ENCODE assay signal across 12 cellular contexts in the genomic region with DNA sequence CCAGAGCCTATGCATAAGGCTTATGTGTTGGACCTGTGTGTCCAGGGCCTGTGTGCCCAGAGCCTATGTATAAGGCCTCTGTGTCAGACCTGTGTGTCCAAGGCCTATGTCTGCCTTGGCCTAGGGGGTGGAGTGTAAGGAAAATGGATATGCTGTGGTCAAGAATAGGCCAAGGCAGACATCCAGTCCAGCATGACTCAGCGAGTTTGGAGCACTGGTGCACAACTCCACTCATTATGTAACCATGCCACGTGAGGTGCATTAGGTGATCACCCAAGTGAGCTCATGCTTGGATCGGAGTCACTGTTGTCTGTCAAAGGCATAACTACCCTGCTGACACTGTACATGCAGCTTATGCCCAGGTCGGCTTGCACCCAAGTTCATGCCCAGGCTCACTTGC.
DNase-seq lines count a peak whose midpoint lies in the region; ATAC-seq and TF ChIP-seq lines count a peak whose summit lies in the region.
"Had no signal": no experiment of that assay in that cellular context is flagged by ENCODE, and none has a peak within 500 bp of the region (broad histone marks: within the 10 kb centered on the region; RNA-seq: fewer than 3 reads in every experiment).

No MANE protein-coding gene starts in this region.

- H2AK5ac ChIP-seq in mesendoderm (ENCODE audit: low read length): no peak overlapping the region

- H3K9ac ChIP-seq in endodermal cell (ENCODE audit: extremely low read depth, low read length, poor library complexity, severe bottlenecking): no peak overlapping the region
- no peak overlapping the region for H3K9ac ChIP-seq in mesendoderm (ENCODE audit: low read length)

- 94 to 95% methylated on average over 2 to 4 of the region's 4 CpGs for WGBS in endodermal cell (ENCODE audit: insufficient coverage in 1 of 2, insufficient read length in 1 of 2), 2 experiments
- WGBS in mesendoderm (ENCODE audit: extremely low coverage, insufficient coverage, low lambda C conversion rate): no CpG with 5 or more reads among the region's 4 CpGs

- DNase-seq in AG10803 (ENCODE audit: low read depth): peak; percentile 73
- peak; percentile 91 for DNase-seq in MG63
- no peak for DNase-seq in endodermal cell
- no peak for DNase-seq in mesendoderm
- DNase-seq in activated T-cell treated with anti-CD3 and anti-CD28 coated beads, Interleukin-2, amount 50 U/mL, for 72 hours: no peak
- DNase-seq in HAP-1 (ENCODE audit: low spot score in 2 of 2): no peak
- DNase-seq: activated CD8-positive, alpha-beta memory T cell treated with anti-CD3 and anti-CD28 coated beads, Interleukin-2, amount 50 U/mL, for 4 hours; CD4-positive, alpha-beta memory T cell; NCI-H82 had no signal

- H3K4me1 ChIP-seq in endodermal cell (ENCODE audit: control insufficient read depth, insufficient read depth, low read length) (peaks cover 3% of the 10 kb centered on the region), mesendoderm (ENCODE audit: control insufficient read depth, low read depth, low read length) (no peaks in the 10 kb centered on the region), HAP-1 (peaks cover 5% of the 10 kb centered on the region; the same call in 1 of the 2 replicates)

- H3K9me3 Mint-ChIP-seq in endodermal cell: peaks cover 10% of the 10 kb centered on the region
- H3K9me3 Mint-ChIP-seq in activated T-cell treated with anti-CD3 and anti-CD28 coated beads, Interleukin-2, amount 50 U/mL, for 72 hours: peaks cover 0 to 4% of the 10 kb centered on the region in 2 donors
- H3K9me3 Mint-ChIP-seq: stimulated activated naive CD8-positive, alpha-beta T cell treated with anti-CD3 and anti-CD28 coated beads, Interleukin-15, Interleukin-2, amounts not matched to agents 100 ng/mL and 50 ng/mL, for 24 hours had no signal

- no peak overlapping the region for H2BK120ac ChIP-seq in mesendoderm (ENCODE audit: low read depth, low read length)

- H3K27ac ChIP-seq in endodermal cell (ENCODE audit: low read depth, low read length) (no peak overlapping the region), mesendoderm (ENCODE audit: low read depth, low read length) (no peak overlapping the region)

- no peak overlapping the region for H3K18ac ChIP-seq in mesendoderm (ENCODE audit: low read length)

- peaks cover 16% of the 10 kb centered on the region for H3K36me3 Mint-ChIP-seq in endodermal cell (ENCODE audit: low read depth)
- no peaks in the 10 kb centered on the region for H3K36me3 Mint-ChIP-seq in activated T-cell treated with anti-CD3 and anti-CD28 coated beads, Interleukin-2, amount 50 U/mL, for 72 hours (ENCODE audit: insufficient read depth in 2 of 2)
- H3K36me3 Mint-ChIP-seq: CD4-positive, alpha-beta memory T cell had no signal

- no peaks in the 10 kb centered on the region for H3K27me3 ChIP-seq in MG63
- no peaks in the 10 kb centered on the region for H3K27me3 ChIP-seq in endodermal cell (ENCODE audit: control insufficient read depth, insufficient read depth, low read length, poor library complexity, severe bottlenecking)
- no peaks in the 10 kb centered on the region for H3K27me3 ChIP-seq in mesendoderm (ENCODE audit: insufficient read depth, low read length, poor library complexity)
- H3K27me3 ChIP-seq in HAP-1 (ENCODE audit: low read depth): no peaks in the 10 kb centered on the region

- H3K27me3 Mint-ChIP-seq in endodermal cell (ENCODE audit: insufficient read depth): no peaks in the 10 kb centered on the region
- H3K27me3 Mint-ChIP-seq in activated T-cell treated with anti-CD3 and anti-CD28 coated beads, Interleukin-2, amount 50 U/mL, for 72 hours (ENCODE audit: low read depth): no peaks in the 10 kb centered on the region
- H3K27me3 Mint-ChIP-seq: CD4-positive, alpha-beta memory T cell; stimulated activated naive CD8-positive, alpha-beta T cell treated with anti-CD3 and anti-CD28 coated beads, Interleukin-15, Interleukin-2, amounts not matched to agents 100 ng/mL and 50 ng/mL, for 24 hours had no signal

- H3K9me3 ChIP-seq in MG63 (no peaks in the 10 kb centered on the region), endodermal cell (ENCODE audit: control insufficient read depth, low read length) (peaks cover 10% of the 10 kb centered on the region), HAP-1 (no peaks in the 10 kb centered on the region)

- H3K56ac ChIP-seq in mesendoderm (ENCODE audit: low read length): no peak overlapping the region

- H4K8ac ChIP-seq in mesendoderm (ENCODE audit: low read depth, low read length): no peak overlapping the region

- H2BK5ac ChIP-seq in mesendoderm (ENCODE audit: low read length): peak overlapping the region; percentile 28

- H3K23ac ChIP-seq in mesendoderm (ENCODE audit: low read length): peak overlapping the region; percentile 71

- TF ChIP-seq CTCF in AG10803 (conservative IDR thresholded peaks at IDR 0.05; ENCODE audit: low read length): no peak
- TF ChIP-seq CTCF in endodermal cell (conservative IDR thresholded peaks at IDR 0.05): no peak

- H3K36me3 ChIP-seq in MG63 (no peaks in the 10 kb centered on the region), endodermal cell (ENCODE audit: control insufficient read depth, insufficient read depth, low read length) (no peaks in the 10 kb centered on the region), mesendoderm (ENCODE audit: control insufficient read depth, insufficient read depth, low read length) (no peaks in the 10 kb centered on the region), HAP-1 (replicated peaks) (no peaks in the 10 kb centered on the region)

- H2BK15ac ChIP-seq in mesendoderm (replicated peaks; ENCODE audit: low read depth): no peak overlapping the region

- H3K4me1 Mint-ChIP-seq in endodermal cell: peaks cover 16% of the 10 kb centered on the region
- H3K4me1 Mint-ChIP-seq in activated T-cell treated with anti-CD3 and anti-CD28 coated beads, Interleukin-2, amount 50 U/mL, for 72 hours (ENCODE audit: low read depth): no peaks in the 10 kb centered on the region
- H3K4me1 Mint-ChIP-seq: CD4-positive, alpha-beta memory T cell had no signal

- no peak overlapping the region for H4K5ac ChIP-seq in mesendoderm (ENCODE audit: low read length)

- H3K4me3 ChIP-seq in AG10803 (ENCODE audit: low read length) (no peak overlapping the region), MG63 (no peak overlapping the region), endodermal cell (ENCODE audit: low read length) (no peak overlapping the region), mesendoderm (ENCODE audit: low read length) (no peak overlapping the region), HAP-1 (no peak overlapping the region)

- H3K79me2 ChIP-seq in mesendoderm (ENCODE audit: control insufficient read depth, insufficient read depth, low read length): no peaks in the 10 kb centered on the region

- no peak overlapping the region for H3K4me3 Mint-ChIP-seq in endodermal cell
- H3K4me3 Mint-ChIP-seq in activated T-cell treated with anti-CD3 and anti-CD28 coated beads, Interleukin-2, amount 50 U/mL, for 72 hours: no peak overlapping the region
- H3K4me3 Mint-ChIP-seq: CD4-positive, alpha-beta memory T cell; stimulated activated naive CD8-positive, alpha-beta T cell treated with anti-CD3 and anti-CD28 coated beads, Interleukin-15, Interleukin-2, amounts not matched to agents 100 ng/mL and 50 ng/mL, for 24 hours had no signal

- no peak overlapping the region for H3K4ac ChIP-seq in mesendoderm (ENCODE audit: low read depth, low read length)

- no peak for ATAC-seq in activated T-cell treated with anti-CD3 and anti-CD28 coated beads, Interleukin-2, amount 50 U/mL, for 72 hours (replicated peaks in 1 of 2)
- ATAC-seq in HG02840 (IDR thresholded peaks at IDR 0.05; ENCODE audit: low FRiP score, unreplicated experiment) (no peak), GM19395 (IDR thresholded peaks at IDR 0.05; ENCODE audit: unreplicated experiment) (no peak)

- in situ Hi-C loops in HAP-1 (cut with MboI; ENCODE audit: low sequenced_read_pairs): no loop called here

- peak overlapping the region; percentile 35 for H3K27ac Mint-ChIP-seq in endodermal cell
- H3K27ac Mint-ChIP-seq in activated T-cell treated with anti-CD3 and anti-CD28 coated beads, Interleukin-2, amount 50 U/mL, for 72 hours: no peak overlapping the region
- H3K27ac Mint-ChIP-seq: CD4-positive, alpha-beta memory T cell; stimulated activated naive CD8-positive, alpha-beta T cell treated with anti-CD3 and anti-CD28 coated beads, Interleukin-15, Interleukin-2, amounts not matched to agents 100 ng/mL and 50 ng/mL, for 24 hours had no signal

- no peak overlapping the region for H3K4me2 ChIP-seq in mesendoderm (ENCODE audit: low read length)

- H3K79me1 ChIP-seq in mesendoderm (ENCODE audit: low read length): peaks cover 2% of the 10 kb centered on the region

Comparison
In these comparisons a context has a peak if more than half of its experiments do, and no peak if none do; other contexts are left out.
1. DNase-seq: peak in AG10803 (single experiment) and MG63 (single experiment); none in endodermal cell (single experiment), mesendoderm (single experiment), activated T-cell treated with anti-CD3 and anti-CD28 coated beads, Interleukin-2, amount 50 U/mL, for 72 hours (0 of 2) and HAP-1 (0 of 2).